In genomic region chrY:18073464-18073863, GRCh38 we compare ENCODE assay signal across 6 cellular contexts. TPM values are rescaled to one million over a fixed set of nuclear protein-coding genes. Genes with fewer than 3 reads are reported as not detected.
"Had no signal": no experiment of that assay in that cellular context is flagged by ENCODE, and none has a peak within 500 bp of the region (broad histone marks: within the 10 kb centered on the region; RNA-seq: fewer than 3 reads in every experiment).

No MANE protein-coding gene starts in this region.

RNA-seq across cellular contexts. Expression of gene CDY2A, which starts 47.9 kb away (rescaled TPM):
- total RNA-seq: GM23248, H1, H4, H7, H9, HFFc6 had no signal
- polyA plus RNA-seq: GM23248, H1 had no signal
